19 cellular contexts compared by ENCODE assay signal in genomic region chr12:51147309-51147708, GRCh38. TPM values are rescaled to one million over a fixed set of nuclear protein-coding genes. Genes with fewer than 3 reads are reported as not detected.
A peak's percentile ranks its signal among the peaks of the same experiment; 100 is the strongest.
DNase-seq lines count a peak whose midpoint lies in the region; ATAC-seq and TF ChIP-seq lines count a peak whose summit lies in the region.
"Had no signal": no experiment of that assay in that cellular context is flagged by ENCODE, and none has a peak within 500 bp of the region (broad histone marks: within the 10 kb centered on the region; RNA-seq: fewer than 3 reads in every experiment).

No MANE protein-coding gene starts in this region.

- H3K36me3 Mint-ChIP-seq in T-helper 2 cell treated with Interferon-gamma antibody and Interleukin-4, amounts not matched to agents 5 μg/mL and 100 μg/mL, for 36 hours (ENCODE audit: low read depth), result peaks cover 19% of the 10 kb centered on the region
- no peaks in the 10 kb centered on the region for H3K36me3 Mint-ChIP-seq in chondrocyte (ENCODE audit: low read depth)

- POLR2A ChIA-PET in HEK293 (lab: Yijun Ruan, JAX), result no interaction called here

- no peak for DNase-seq in T-helper 2 cell treated with Interferon-gamma antibody and Interleukin-4, amounts not matched to agents 5 μg/mL and 100 μg/mL, for 36 hours (ENCODE audit: low spot score)
- no peak for DNase-seq in T-helper 2 cell
- DNase-seq in chondrocyte (ENCODE audit: low spot score), result no peak
- no peak for DNase-seq in COR-L47 (lab: John Stamatoyannopoulos, UW)
- DNase-seq: DMS153, DMS79, GDM1, GOT3, H7, KBM-7 had no signal

- CTCF ChIA-PET in HEK293 (lab: Yijun Ruan, JAX), result interaction anchor here (0.6 kb wide), 1 partner anchor 813 kb away, joined by 4 read pairs; no protein-coding TSS in a partner anchor

- peaks cover 9% of the 10 kb centered on the region for H3K4me1 Mint-ChIP-seq in T-helper 2 cell treated with Interferon-gamma antibody and Interleukin-4, amounts not matched to agents 5 μg/mL and 100 μg/mL, for 36 hours (ENCODE audit: low read depth)
- H3K4me1 Mint-ChIP-seq in chondrocyte (ENCODE audit: low read depth), result peaks cover 9% of the 10 kb centered on the region

- no peaks in the 10 kb centered on the region for H3K27me3 Mint-ChIP-seq in T-helper 2 cell treated with Interferon-gamma antibody and Interleukin-4, amounts not matched to agents 5 μg/mL and 100 μg/mL, for 36 hours (ENCODE audit: low read depth)
- no peaks in the 10 kb centered on the region for H3K27me3 Mint-ChIP-seq in chondrocyte (ENCODE audit: low read depth)
- H3K27me3 Mint-ChIP-seq: IgD-negative memory B cell had no signal

- H3K36me3 ChIP-seq in HEK293 (ENCODE audit: control insufficient read depth in 2 of 2, insufficient read depth in 1 of 2, low read length in 2 of 2), result no peaks in the 10 kb centered on the region
- H3K36me3 ChIP-seq: BLaER1 had no signal

- H3K4me3 Mint-ChIP-seq in T-helper 2 cell treated with Interferon-gamma antibody and Interleukin-4, amounts not matched to agents 5 μg/mL and 100 μg/mL, for 36 hours, result no peak overlapping the region
- H3K4me3 Mint-ChIP-seq in chondrocyte (ENCODE audit: unreplicated experiment), result no peak overlapping the region
- H3K4me3 Mint-ChIP-seq: IgD-negative memory B cell had no signal

- no peak overlapping the region for H3K4me3 ChIP-seq in HEK293 (ENCODE audit: low read depth, low read length)
- H3K4me3 ChIP-seq: A549, BLaER1 had no signal

- no peak for TF ChIP-seq CTCF in HEK293 (tag by site-specific recombination; IDR thresholded peaks at IDR 0.05)
- TF ChIP-seq CTCF in chondrocyte (IDR thresholded peaks at IDR 0.05), result no peak

- H3K9me3 Mint-ChIP-seq in T-helper 2 cell treated with Interferon-gamma antibody and Interleukin-4, amounts not matched to agents 5 μg/mL and 100 μg/mL, for 36 hours, result no peaks in the 10 kb centered on the region
- H3K9me3 Mint-ChIP-seq in chondrocyte (ENCODE audit: low read depth), result no peaks in the 10 kb centered on the region

- no peak overlapping the region for H3K27ac ChIP-seq in HEK293 (ENCODE audit: extremely low read depth, low read depth, low read length)
- H3K27ac ChIP-seq: 22Rv1, A549, BLaER1 had no signal

- H3K4me1 ChIP-seq in HEK293 (ENCODE audit: control insufficient read depth, insufficient read depth, low read length), result peaks cover 6% of the 10 kb centered on the region
- H3K4me1 ChIP-seq: A549, BLaER1 had no signal

- no peak for ATAC-seq in HG02981 (IDR thresholded peaks at IDR 0.05; ENCODE audit: unreplicated experiment)
- ATAC-seq in GM21825 (IDR thresholded peaks at IDR 0.05; ENCODE audit: unreplicated experiment), result no peak
- ATAC-seq: A549, HCT116, HepG2 had no signal

- H3K27ac Mint-ChIP-seq in T-helper 2 cell treated with Interferon-gamma antibody and Interleukin-4, amounts not matched to agents 5 μg/mL and 100 μg/mL, for 36 hours, result peak overlapping the region; percentile 12
- H3K27ac Mint-ChIP-seq in chondrocyte (ENCODE audit: unreplicated experiment), result peak overlapping the region; percentile 23
- H3K27ac Mint-ChIP-seq: IgD-negative memory B cell had no signal

- no peaks in the 10 kb centered on the region for H3K9me3 ChIP-seq in HEK293 (ENCODE audit: control insufficient read depth, insufficient read depth, low read depth, low read length)
- H3K9me3 ChIP-seq: A549, BLaER1 had no signal

TF ChIP-seq in HEK293, 187 proteins besides CTCF, POLR2A, EP300 and RAD21:
- TF ChIP-seq ZNF366 (tag by site-specific recombination; conservative IDR thresholded peaks at IDR 0.05) (0 out of 2 replicates have a peak, but pooled peaks have one; percentile 20), GLIS2 (tag by site-specific recombination; IDR thresholded peaks at IDR 0.05) (no peak), IKZF3 (tag by site-specific recombination; IDR thresholded peaks at IDR 0.05) (no peak), PRDM1 (tag by site-specific recombination; IDR thresholded peaks at IDR 0.05) (peak; percentile 26; the same call in 1 of the 2 replicates), ZBTB17 (tag by site-specific recombination; IDR thresholded peaks at IDR 0.05) (0 out of 2 replicates have a peak, but pooled peaks have one; percentile 15)

RNA-seq across cellular contexts. Expression of gene TFCP2, which starts 25.6 kb away (rescaled TPM):
- 17.8 to 21.2 TPM (median 20.8 TPM) in 3 replicates for total RNA-seq in chondrocyte
